In the genomic region with DNA sequence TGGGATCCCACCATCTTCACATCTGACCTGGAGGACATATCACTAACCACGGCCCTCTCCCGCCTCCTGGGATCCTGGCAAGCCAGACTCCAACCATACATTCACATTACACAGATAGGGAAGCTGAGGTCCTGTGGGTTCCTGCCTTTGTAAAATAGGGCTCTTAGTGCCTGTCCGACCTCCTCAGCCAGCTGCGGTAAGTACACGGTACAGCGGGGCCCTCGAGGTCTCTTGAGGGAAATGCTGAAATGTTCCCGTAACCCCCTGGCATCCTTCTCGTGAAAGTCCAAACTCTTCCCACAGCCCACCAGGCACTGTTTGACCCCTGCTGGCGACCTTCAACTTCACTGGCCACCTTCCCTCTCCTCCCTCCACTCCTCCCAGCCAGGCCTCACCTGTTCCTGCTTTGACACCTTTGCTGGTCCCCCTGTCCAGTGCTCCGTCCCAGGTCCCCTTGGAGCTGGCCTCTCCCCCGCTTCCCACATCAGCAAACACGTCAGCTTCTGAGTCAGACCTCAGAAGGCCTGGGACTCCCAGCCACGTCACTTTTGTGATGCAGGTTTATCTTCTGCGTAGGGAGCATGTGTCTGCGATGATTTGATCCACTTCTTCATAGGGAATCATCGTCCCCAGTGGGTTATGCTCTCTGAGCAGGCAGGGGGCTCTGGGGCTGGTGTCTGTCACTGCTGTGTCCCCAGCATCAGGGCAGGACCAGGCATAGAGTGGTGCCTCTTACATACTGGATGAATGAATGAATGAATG, we compare ENCODE assay signal across 13 cellular contexts. TPM values are rescaled to one million over a fixed set of nuclear protein-coding genes. Genes with fewer than 3 reads are reported as not detected.
A peak's percentile ranks its signal among the peaks of the same experiment; 100 is the strongest.
DNase-seq lines count a peak whose midpoint lies in the region; ATAC-seq, FAIRE-seq and TF ChIP-seq lines count a peak whose summit lies in the region.
"Had no signal": no experiment of that assay in that cellular context is flagged by ENCODE, and none has a peak within 500 bp of the region (broad histone marks: within the 10 kb centered on the region; RNA-seq: fewer than 3 reads in every experiment).

No MANE protein-coding gene starts in this region.

- H3K36me3 ChIP-seq in HepG2 (replicated peaks in 1 of 2; ENCODE audit: control insufficient read depth in 1 of 2, insufficient read depth in 2 of 2, low read length in 2 of 2) (no peaks in the 10 kb centered on the region), right lobe of liver (no peaks in the 10 kb centered on the region), Peyer's patch (no peaks in the 10 kb centered on the region)
- H3K36me3 ChIP-seq: lower lobe of right lung, pancreas had no signal

- no peak for TF ChIP-seq RAD21 in HepG2 (CRISPR knock-in tag; IDR thresholded peaks at IDR 0.05)

- intact Hi-C loops in HepG2 (cut with micrococcal nuclease; ENCODE audit: unreplicated experiment) = no loop called here
- intact Hi-C loops in right lobe of liver (cut with DNase I) = no loop called here

- TF ChIP-seq EP300 in HepG2 (IDR thresholded peaks at IDR 0.05; ENCODE audit: low read depth in 2 of 2, low read length in 2 of 2) (no peak), HepG2 (CRISPR knock-in tag; IDR thresholded peaks at IDR 0.05; ENCODE audit: borderline replicate concordance) (no peak)

- POLR2A ChIA-PET in HepG2 (lab: Yijun Ruan, JAX) = no interaction called here

- H3K4me3 ChIP-seq in HepG2 (replicated peaks in 1 of 3; ENCODE audit: insufficient read depth in 1 of 3, low read depth in 2 of 3, low read length in 3 of 3) (no peak overlapping the region), right lobe of liver (no peak overlapping the region), Peyer's patch (peak overlapping the region in 1 of 4 donors; percentile 9), fibroblast of mammary gland (ENCODE audit: control insufficient read depth, low read depth, low read length) (no peak overlapping the region)
- H3K4me3 ChIP-seq: lower lobe of right lung, pancreas had no signal

- CTCF ChIA-PET in HepG2 (lab: Yijun Ruan, JAX; ENCODE audit: low intra/inter-chr PET ratio, low total read pairs) = no interaction called here

- H2AFZ ChIP-seq in HepG2 (ENCODE audit: low read length) = no peak overlapping the region

- H3K4me1 ChIP-seq in HepG2 (ENCODE audit: insufficient read depth, low read length) (no peaks in the 10 kb centered on the region), right lobe of liver (no peaks in the 10 kb centered on the region), Peyer's patch (peaks cover 0 to 11% (median 0%) of the 10 kb centered on the region in 4 donors)
- H3K4me1 ChIP-seq: lower lobe of right lung, pancreas had no signal

- no TSS peak for BruUV-seq in HepG2 (replicated peaks; lab: Mats Ljungman, UMichigan)

- no peak overlapping the region for H3K9ac ChIP-seq in HepG2 (ENCODE audit: insufficient read depth, low read depth, low read length)

- no peak overlapping the region for H3K4me2 ChIP-seq in HepG2 (ENCODE audit: low read depth, low read length)

- TF ChIP-seq CTCF in HepG2 (CRISPR knock-in tag; IDR thresholded peaks at IDR 0.05) = no peak
- no peak for TF ChIP-seq CTCF in right lobe of liver (IDR thresholded peaks at IDR 0.05)
- TF ChIP-seq CTCF in Peyer's patch (IDR thresholded peaks at IDR 0.05) = no peak
- no peak for TF ChIP-seq CTCF in fibroblast of mammary gland (conservative IDR thresholded peaks at IDR 0.05; ENCODE audit: control insufficient read depth, insufficient read depth, low read depth, low read length)

- no peak overlapping the region for H3K27ac ChIP-seq in HepG2 (ENCODE audit: extremely low read length, insufficient read depth, low read length)
- H3K27ac ChIP-seq in right lobe of liver = no peak overlapping the region
- H3K27ac ChIP-seq in Peyer's patch = peak overlapping the region in 1 of 4 donors; percentile 78
- H3K27ac ChIP-seq: lower lobe of right lung, pancreas had no signal

- TF ChIP-seq POLR2A in HepG2 (IDR thresholded peaks at IDR 0.05; ENCODE audit: insufficient read depth in 1 of 2, low read depth in 2 of 2, low read length in 2 of 2) = no peak
- TF ChIP-seq POLR2A in right lobe of liver (IDR thresholded peaks at IDR 0.05) = no peak
- no peak for TF ChIP-seq POLR2A in Peyer's patch (IDR thresholded peaks at IDR 0.05)

- H3K9me3 ChIP-seq in HepG2 (ENCODE audit: low read length) (peaks cover 8% of the 10 kb centered on the region), right lobe of liver (no peaks in the 10 kb centered on the region), Peyer's patch (peaks cover 0 to 7% (median 0%) of the 10 kb centered on the region in 4 donors)
- H3K9me3 ChIP-seq: pancreas had no signal

- WGBS in HepG2 (ENCODE audit: low lambda C conversion rate) = 30% methylated on average over 16 of the region's 17 CpGs
- WGBS in right lobe of liver (ENCODE audit: insufficient coverage, low coverage, low lambda C conversion rate, missing lambda C conversion rate) = 64% methylated on average over 12 of the region's 17 CpGs

- in situ Hi-C loops in HepG2 (cut with HindIII; ENCODE audit: extremely low pct_ligation_motif_present, low pct_unique_long_range_greater_than_20kb) = no loop called here

- DNase-seq in HepG2 (ENCODE audit: low spot score) (no peak), right lobe of liver (no peak), Peyer's patch (peak in 2 of 3 donors; percentile 67 to 75), fibroblast of mammary gland (ENCODE audit: low read depth) (peak; percentile 86), ecto neural progenitor cell (ENCODE audit: low spot score) (no peak), DMS153 treated with DMSO at 0.1 percent for 48 hours (lab: John Stamatoyannopoulos, UW; ENCODE audit: unreplicated experiment) (no peak), NCI-H2107 (lab: John Stamatoyannopoulos, UW) (no peak)
- DNase-seq: activated CD4-positive, alpha-beta T cell treated with anti-CD3 and anti-CD28 coated beads for 48 hours; activated naive CD4-positive, alpha-beta T cell treated with anti-CD3 and anti-CD28 coated beads, Interleukin-2, amount 10 ng/mL, durations not matched to agents 7 days and 5 days; lower lobe of right lung; SHP77 had no signal

- H3K79me2 ChIP-seq in HepG2 (ENCODE audit: insufficient read depth, low read length) = no peaks in the 10 kb centered on the region

- peaks cover 0 to 24% of the 10 kb centered on the region in 2 experiments; a peak in 2 of 5 replicates for H3K27me3 ChIP-seq in HepG2 (ENCODE audit: control insufficient read depth in 1 of 2, insufficient read depth in 2 of 2, low read length in 2 of 2)
- H3K27me3 ChIP-seq in right lobe of liver = no peaks in the 10 kb centered on the region
- H3K27me3 ChIP-seq in Peyer's patch = no peaks in the 10 kb centered on the region
- H3K27me3 ChIP-seq: pancreas had no signal

- ATAC-seq in HepG2 (peak; percentile 33; the same call in 1 of the 3 replicates), right lobe of liver (no peak), HG02678 (IDR thresholded peaks at IDR 0.05; ENCODE audit: unreplicated experiment) (no peak)

- no peaks in the 10 kb centered on the region for H4K20me1 ChIP-seq in HepG2 (ENCODE audit: insufficient read depth, low read length)

- no peak for FAIRE-seq in HepG2 (lab: Jason Lieb, UNC)
- FAIRE-seq: pancreas had no signal

RNA-seq across cellular contexts. Expression of a gene that starts 8.9 kb away (rescaled TPM):
- total RNA-seq in HepG2 (2016; rRNA removed; fragmentation: Illumina TruSeq; extraction: Trizol) (1.4 and 1.7 TPM in 2 replicates), right lobe of liver (1 to 10 TPM; 1.3 to 3.7 (median 2.3) TPM), Peyer's patch (10 to 100 TPM in 1 of 4 donors, 1 to 10 TPM in 3; 1.2 to 14.9 (median 2.0) TPM)
- total RNA-seq in HepG2 (2016; cell fraction: cytosol; rRNA removed; fragmentation: Illumina TruSeq; extraction: Trizol; ENCODE audit: low read depth) = 1.3 and 2.3 TPM in 2 replicates
- total RNA-seq in HepG2 (2016; cell fraction: insoluble cytoplasmic fraction; rRNA removed; fragmentation: Illumina TruSeq; extraction: Trizol) = 1.3 and 1.7 TPM in 2 replicates
- total RNA-seq in HepG2 (2016; cell fraction: membrane; rRNA removed; fragmentation: Illumina TruSeq; extraction: Trizol) = 2.6 and 3.1 TPM in 2 replicates
- 1.5 TPM in 2 replicates for total RNA-seq in HepG2 (2016; cell fraction: nucleus; rRNA removed; fragmentation: Illumina TruSeq; extraction: Trizol)
- polyA plus RNA-seq in HepG2 (2011; rRNA removed) = 3.3 and 3.9 TPM in 2 replicates
- 3.1 and 3.7 TPM in 2 replicates for polyA plus RNA-seq in HepG2 (2011; cell fraction: cytosol; rRNA removed)
- polyA plus RNA-seq in HepG2 (2011; cell fraction: nucleus; rRNA removed) = 6.7 and 7.8 TPM in 2 replicates
- polyA plus RNA-seq in HepG2 (2012) = 2.6 and 4.5 TPM in 2 replicates
- polyA plus RNA-seq in HepG2 (2016; cell fraction: cytosol; fragmentation: Illumina TruSeq; extraction: Trizol; ENCODE audit: low read depth) = 7.6 and 10.4 TPM in 2 replicates
- polyA plus RNA-seq in HepG2 (2016; cell fraction: insoluble cytoplasmic fraction; fragmentation: Illumina TruSeq; extraction: Trizol; ENCODE audit: low read depth) = 3.9 and 5.5 TPM in 2 replicates
- polyA plus RNA-seq in HepG2 (2016; cell fraction: membrane; fragmentation: Illumina TruSeq; extraction: Trizol; ENCODE audit: low read depth) = 6.5 and 9.8 TPM in 2 replicates
- 7.6 and 8.6 TPM in 2 replicates for polyA plus RNA-seq in HepG2 (2016; cell fraction: nucleus; fragmentation: Illumina TruSeq; extraction: Trizol; ENCODE audit: insufficient read depth, low read depth)
- polyA minus RNA-seq in HepG2 (2011; rRNA and poly(A)+ RNA removed; ENCODE audit: low replicate concordance) = 1.2 TPM in 1 of 2 replicates, not detected in the other
- polyA minus RNA-seq in HepG2 (2011; cell fraction: cytosol; rRNA and poly(A)+ RNA removed) = 1.2 and 1.7 TPM in 2 replicates
- 1.1 and 1.2 TPM in 2 replicates for polyA minus RNA-seq in HepG2 (2011; cell fraction: nucleus; rRNA and poly(A)+ RNA removed)

RNA-seq across cellular contexts. Expression of a gene that starts 9.8 kb away (rescaled TPM):
- 0.97 and 1.2 TPM in 2 replicates for total RNA-seq in HepG2 (2016; rRNA removed; fragmentation: Illumina TruSeq; extraction: Trizol)
- 0.61 and 0.62 TPM in 2 replicates for total RNA-seq in HepG2 (2016; cell fraction: cytosol; rRNA removed; fragmentation: Illumina TruSeq; extraction: Trizol; ENCODE audit: low read depth)
- total RNA-seq in HepG2 (2016; cell fraction: insoluble cytoplasmic fraction; rRNA removed; fragmentation: Illumina TruSeq; extraction: Trizol) = 1.0 and 1.1 TPM in 2 replicates
- 1.3 and 1.6 TPM in 2 replicates for total RNA-seq in HepG2 (2016; cell fraction: membrane; rRNA removed; fragmentation: Illumina TruSeq; extraction: Trizol)
- total RNA-seq in HepG2 (2016; cell fraction: nucleus; rRNA removed; fragmentation: Illumina TruSeq; extraction: Trizol) = 0.56 and 0.94 TPM in 2 replicates
- 1.8 and 2.9 TPM in 2 replicates for polyA plus RNA-seq in HepG2 (2011; rRNA removed)
- polyA plus RNA-seq in HepG2 (2011; cell fraction: cytosol; rRNA removed) = 1.7 and 2.2 TPM in 2 replicates
- 2.6 and 3.2 TPM in 2 replicates for polyA plus RNA-seq in HepG2 (2011; cell fraction: nucleus; rRNA removed)
- polyA plus RNA-seq in HepG2 (2012) = 1.3 and 1.7 TPM in 2 replicates
- polyA plus RNA-seq in HepG2 (2016; cell fraction: cytosol; fragmentation: Illumina TruSeq; extraction: Trizol; ENCODE audit: low read depth) = 0.97 and 1.5 TPM in 2 replicates
- 1.7 and 2.5 TPM in 2 replicates for polyA plus RNA-seq in HepG2 (2016; cell fraction: insoluble cytoplasmic fraction; fragmentation: Illumina TruSeq; extraction: Trizol; ENCODE audit: low read depth)
- polyA plus RNA-seq in HepG2 (2016; cell fraction: membrane; fragmentation: Illumina TruSeq; extraction: Trizol; ENCODE audit: low read depth) = 1.8 and 1.9 TPM in 2 replicates
- polyA plus RNA-seq in HepG2 (2016; cell fraction: nucleus; fragmentation: Illumina TruSeq; extraction: Trizol; ENCODE audit: insufficient read depth, low read depth) = 1.9 and 2.0 TPM in 2 replicates
- 0.35 and 2.3 TPM in 2 replicates for polyA minus RNA-seq in HepG2 (2011; rRNA and poly(A)+ RNA removed; ENCODE audit: low replicate concordance)
- 1.7 and 1.8 TPM in 2 replicates for polyA minus RNA-seq in HepG2 (2011; cell fraction: cytosol; rRNA and poly(A)+ RNA removed)
- polyA minus RNA-seq in HepG2 (2011; cell fraction: nucleus; rRNA and poly(A)+ RNA removed) = 0.64 and 0.75 TPM in 2 replicates
- 1 to 10 TPM in 1 of 6 experiments, under 1 TPM in 1, not detected in 4; 0.19 to 1.6 TPM for total RNA-seq in right lobe of liver
- total RNA-seq in Peyer's patch = 10 to 100 TPM in 1 of 4 donors, 1 to 10 TPM in 2, under 1 TPM in 1; 0.18 to 23.1 (median 1.4) TPM

RNA-seq across cellular contexts. Expression of a gene that starts 28.5 kb away (rescaled TPM):
- total RNA-seq in HepG2 (2016; rRNA removed; fragmentation: Illumina TruSeq; extraction: Trizol) = 25.0 and 41.6 TPM in 2 replicates
- 28.6 and 43.2 TPM in 2 replicates for total RNA-seq in HepG2 (2016; cell fraction: cytosol; rRNA removed; fragmentation: Illumina TruSeq; extraction: Trizol; ENCODE audit: low read depth)
- total RNA-seq in HepG2 (2016; cell fraction: insoluble cytoplasmic fraction; rRNA removed; fragmentation: Illumina TruSeq; extraction: Trizol) = 19.6 and 44.5 TPM in 2 replicates
- 45.1 and 60.0 TPM in 2 replicates for total RNA-seq in HepG2 (2016; cell fraction: membrane; rRNA removed; fragmentation: Illumina TruSeq; extraction: Trizol)
- total RNA-seq in HepG2 (2016; cell fraction: nucleus; rRNA removed; fragmentation: Illumina TruSeq; extraction: Trizol) = 30.3 and 32.7 TPM in 2 replicates
- polyA plus RNA-seq in HepG2 (2011; rRNA removed) = 33.6 and 34.2 TPM in 2 replicates
- polyA plus RNA-seq in HepG2 (2011; cell fraction: cytosol; rRNA removed) = 39.9 and 48.2 TPM in 2 replicates
- 22.1 and 24.0 TPM in 2 replicates for polyA plus RNA-seq in HepG2 (2011; cell fraction: nucleus; rRNA removed)
- 18.4 and 30.9 TPM in 2 replicates for polyA plus RNA-seq in HepG2 (2012)
- 41.4 and 52.9 TPM in 2 replicates for polyA plus RNA-seq in HepG2 (2016; cell fraction: cytosol; fragmentation: Illumina TruSeq; extraction: Trizol; ENCODE audit: low read depth)
- polyA plus RNA-seq in HepG2 (2016; cell fraction: insoluble cytoplasmic fraction; fragmentation: Illumina TruSeq; extraction: Trizol; ENCODE audit: low read depth) = 27.9 and 37.1 TPM in 2 replicates
- polyA plus RNA-seq in HepG2 (2016; cell fraction: membrane; fragmentation: Illumina TruSeq; extraction: Trizol; ENCODE audit: low read depth) = 50.5 and 57.8 TPM in 2 replicates
- 65.1 and 70.7 TPM in 2 replicates for polyA plus RNA-seq in HepG2 (2016; cell fraction: nucleus; fragmentation: Illumina TruSeq; extraction: Trizol; ENCODE audit: insufficient read depth, low read depth)
- polyA minus RNA-seq in HepG2 (2011; rRNA and poly(A)+ RNA removed; ENCODE audit: low replicate concordance) = 38.4 and 71.1 TPM in 2 replicates
- 13.8 and 15.1 TPM in 2 replicates for polyA minus RNA-seq in HepG2 (2011; cell fraction: cytosol; rRNA and poly(A)+ RNA removed)
- 8.5 and 9.3 TPM in 2 replicates for polyA minus RNA-seq in HepG2 (2011; cell fraction: nucleus; rRNA and poly(A)+ RNA removed)
- 10 to 100 TPM; 13.5 to 29.5 (median 19.6) TPM for total RNA-seq in right lobe of liver
- 10 to 100 TPM; 22.1 to 29.7 (median 26.0) TPM for total RNA-seq in Peyer's patch

Comparison
In these comparisons a context has a peak if more than half of its experiments do, and no peak if none do; other contexts are left out.
1. DNase-seq: peak in Peyer's patch (2 of 3) and fibroblast of mammary gland (single experiment); none in HepG2 (single experiment), right lobe of liver (0 of 3), ecto neural progenitor cell (single experiment), DMS153 treated with DMSO at 0.1 percent for 48 hours (single experiment) and NCI-H2107 (single experiment).